Comparison of ENCODE assay signal across 2 cellular contexts in genomic region chr11:70085815-70086769, GRCh38.
TF ChIP-seq lines count a peak whose summit lies in the region.

No MANE protein-coding gene starts in this region.

TF ChIP-seq in GM23338, 12 proteins besides CTCF, POLR2A, EP300 and RAD21 (continued from another document):
- no peak for TF ChIP-seq ETS1 (IDR thresholded peaks at IDR 0.05)
- TF ChIP-seq EZH2 (IDR thresholded peaks at IDR 0.05; ENCODE audit: low read depth, unreplicated experiment), result no peak
- TF ChIP-seq, protein P1, sequence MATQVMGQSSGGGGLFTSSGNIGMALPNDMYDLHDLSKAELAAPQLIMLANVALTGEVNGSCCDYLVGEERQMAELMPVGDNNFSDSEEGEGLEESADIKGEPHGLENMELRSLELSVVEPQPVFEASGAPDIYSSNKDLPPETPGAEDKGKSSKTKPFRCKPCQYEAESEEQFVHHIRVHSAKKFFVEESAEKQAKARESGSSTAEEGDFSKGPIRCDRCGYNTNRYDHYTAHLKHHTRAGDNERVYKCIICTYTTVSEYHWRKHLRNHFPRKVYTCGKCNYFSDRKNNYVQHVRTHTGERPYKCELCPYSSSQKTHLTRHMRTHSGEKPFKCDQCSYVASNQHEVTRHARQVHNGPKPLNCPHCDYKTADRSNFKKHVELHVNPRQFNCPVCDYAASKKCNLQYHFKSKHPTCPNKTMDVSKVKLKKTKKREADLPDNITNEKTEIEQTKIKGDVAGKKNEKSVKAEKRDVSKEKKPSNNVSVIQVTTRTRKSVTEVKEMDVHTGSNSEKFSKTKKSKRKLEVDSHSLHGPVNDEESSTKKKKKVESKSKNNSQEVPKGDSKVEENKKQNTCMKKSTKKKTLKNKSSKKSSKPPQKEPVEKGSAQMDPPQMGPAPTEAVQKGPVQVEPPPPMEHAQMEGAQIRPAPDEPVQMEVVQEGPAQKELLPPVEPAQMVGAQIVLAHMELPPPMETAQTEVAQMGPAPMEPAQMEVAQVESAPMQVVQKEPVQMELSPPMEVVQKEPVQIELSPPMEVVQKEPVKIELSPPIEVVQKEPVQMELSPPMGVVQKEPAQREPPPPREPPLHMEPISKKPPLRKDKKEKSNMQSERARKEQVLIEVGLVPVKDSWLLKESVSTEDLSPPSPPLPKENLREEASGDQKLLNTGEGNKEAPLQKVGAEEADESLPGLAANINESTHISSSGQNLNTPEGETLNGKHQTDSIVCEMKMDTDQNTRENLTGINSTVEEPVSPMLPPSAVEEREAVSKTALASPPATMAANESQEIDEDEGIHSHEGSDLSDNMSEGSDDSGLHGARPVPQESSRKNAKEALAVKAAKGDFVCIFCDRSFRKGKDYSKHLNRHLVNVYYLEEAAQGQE (IDR thresholded peaks at IDR 0.05; ENCODE audit: unreplicated experiment), result no peak
- TF ChIP-seq EZH2phosphoT487 (IDR thresholded peaks at IDR 0.05; ENCODE audit: unreplicated experiment), result no peak
- TF ChIP-seq STAT1 (IDR thresholded peaks at IDR 0.05; ENCODE audit: unreplicated experiment), result no peak
- no peak for TF ChIP-seq ZNF331 (CRISPR knock-in tag; IDR thresholded peaks at IDR 0.05; ENCODE audit: low read depth)
- TF ChIP-seq NANOG (IDR thresholded peaks at IDR 0.05; ENCODE audit: borderline replicate concordance), result no peak
- TF ChIP-seq CREB1 (CRISPR knock-in tag; IDR thresholded peaks at IDR 0.05; ENCODE audit: low read depth), result no peak
- TF ChIP-seq, protein P2, sequence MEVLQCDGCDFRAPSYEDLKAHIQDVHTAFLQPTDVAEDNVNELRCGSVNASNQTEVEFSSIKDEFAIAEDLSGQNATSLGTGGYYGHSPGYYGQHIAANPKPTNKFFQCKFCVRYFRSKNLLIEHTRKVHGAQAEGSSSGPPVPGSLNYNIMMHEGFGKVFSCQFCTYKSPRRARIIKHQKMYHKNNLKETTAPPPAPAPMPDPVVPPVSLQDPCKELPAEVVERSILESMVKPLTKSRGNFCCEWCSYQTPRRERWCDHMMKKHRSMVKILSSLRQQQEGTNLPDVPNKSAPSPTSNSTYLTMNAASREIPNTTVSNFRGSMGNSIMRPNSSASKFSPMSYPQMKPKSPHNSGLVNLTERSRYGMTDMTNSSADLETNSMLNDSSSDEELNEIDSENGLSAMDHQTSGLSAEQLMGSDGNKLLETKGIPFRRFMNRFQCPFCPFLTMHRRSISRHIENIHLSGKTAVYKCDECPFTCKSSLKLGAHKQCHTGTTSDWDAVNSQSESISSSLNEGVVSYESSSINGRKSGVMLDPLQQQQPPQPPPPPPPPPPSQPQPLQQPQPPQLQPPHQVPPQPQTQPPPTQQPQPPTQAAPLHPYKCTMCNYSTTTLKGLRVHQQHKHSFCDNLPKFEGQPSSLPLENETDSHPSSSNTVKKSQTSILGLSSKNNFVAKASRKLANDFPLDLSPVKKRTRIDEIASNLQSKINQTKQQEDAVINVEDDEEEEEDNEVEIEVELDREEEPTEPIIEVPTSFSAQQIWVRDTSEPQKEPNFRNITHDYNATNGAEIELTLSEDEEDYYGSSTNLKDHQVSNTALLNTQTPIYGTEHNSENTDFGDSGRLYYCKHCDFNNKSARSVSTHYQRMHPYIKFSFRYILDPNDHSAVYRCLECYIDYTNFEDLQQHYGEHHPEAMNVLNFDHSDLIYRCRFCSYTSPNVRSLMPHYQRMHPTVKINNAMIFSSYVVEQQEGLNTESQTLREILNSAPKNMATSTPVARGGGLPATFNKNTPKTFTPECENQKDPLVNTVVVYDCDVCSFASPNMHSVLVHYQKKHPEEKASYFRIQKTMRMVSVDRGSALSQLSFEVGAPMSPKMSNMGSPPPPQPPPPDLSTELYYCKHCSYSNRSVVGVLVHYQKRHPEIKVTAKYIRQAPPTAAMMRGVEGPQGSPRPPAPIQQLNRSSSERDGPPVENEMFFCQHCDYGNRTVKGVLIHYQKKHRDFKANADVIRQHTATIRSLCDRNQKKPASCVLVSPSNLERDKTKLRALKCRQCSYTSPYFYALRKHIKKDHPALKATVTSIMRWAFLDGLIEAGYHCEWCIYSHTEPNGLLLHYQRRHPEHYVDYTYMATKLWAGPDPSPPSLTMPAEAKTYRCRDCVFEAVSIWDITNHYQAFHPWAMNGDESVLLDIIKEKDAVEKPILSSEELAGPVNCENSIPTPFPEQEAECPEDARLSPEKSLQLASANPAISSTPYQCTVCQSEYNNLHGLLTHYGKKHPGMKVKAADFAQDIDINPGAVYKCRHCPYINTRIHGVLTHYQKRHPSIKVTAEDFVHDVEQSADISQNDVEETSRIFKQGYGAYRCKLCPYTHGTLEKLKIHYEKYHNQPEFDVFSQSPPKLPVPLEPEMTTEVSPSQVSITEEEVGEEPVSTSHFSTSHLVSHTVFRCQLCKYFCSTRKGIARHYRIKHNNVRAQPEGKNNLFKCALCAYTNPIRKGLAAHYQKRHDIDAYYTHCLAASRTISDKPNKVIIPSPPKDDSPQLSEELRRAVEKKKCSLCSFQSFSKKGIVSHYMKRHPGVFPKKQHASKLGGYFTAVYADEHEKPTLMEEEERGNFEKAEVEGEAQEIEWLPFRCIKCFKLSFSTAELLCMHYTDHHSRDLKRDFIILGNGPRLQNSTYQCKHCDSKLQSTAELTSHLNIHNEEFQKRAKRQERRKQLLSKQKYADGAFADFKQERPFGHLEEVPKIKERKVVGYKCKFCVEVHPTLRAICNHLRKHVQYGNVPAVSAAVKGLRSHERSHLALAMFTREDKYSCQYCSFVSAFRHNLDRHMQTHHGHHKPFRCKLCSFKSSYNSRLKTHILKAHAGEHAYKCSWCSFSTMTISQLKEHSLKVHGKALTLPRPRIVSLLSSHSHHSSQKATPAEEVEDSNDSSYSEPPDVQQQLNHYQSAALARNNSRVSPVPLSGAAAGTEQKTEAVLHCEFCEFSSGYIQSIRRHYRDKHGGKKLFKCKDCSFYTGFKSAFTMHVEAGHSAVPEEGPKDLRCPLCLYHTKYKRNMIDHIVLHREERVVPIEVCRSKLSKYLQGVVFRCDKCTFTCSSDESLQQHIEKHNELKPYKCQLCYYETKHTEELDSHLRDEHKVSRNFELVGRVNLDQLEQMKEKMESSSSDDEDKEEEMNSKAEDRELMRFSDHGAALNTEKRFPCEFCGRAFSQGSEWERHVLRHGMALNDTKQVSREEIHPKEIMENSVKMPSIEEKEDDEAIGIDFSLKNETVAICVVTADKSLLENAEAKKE (CRISPR knock-in tag; IDR thresholded peaks at IDR 0.05), result no peak
- no peak for TF ChIP-seq ZNF114 (CRISPR knock-in tag; IDR thresholded peaks at IDR 0.05)

TF ChIP-seq in liver, 16 proteins besides CTCF, POLR2A, EP300 and RAD21 (continued from another document):
- TF ChIP-seq, protein P3, sequence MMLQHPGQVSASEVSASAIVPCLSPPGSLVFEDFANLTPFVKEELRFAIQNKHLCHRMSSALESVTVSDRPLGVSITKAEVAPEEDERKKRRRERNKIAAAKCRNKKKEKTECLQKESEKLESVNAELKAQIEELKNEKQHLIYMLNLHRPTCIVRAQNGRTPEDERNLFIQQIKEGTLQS (IDR thresholded peaks at IDR 0.05), result no peak
- TF ChIP-seq FOXA2 (IDR thresholded peaks at IDR 0.05) (peak; percentile 23), RXRA (IDR thresholded peaks at IDR 0.05) (peak; percentile 95 to 99), HNF4G (IDR thresholded peaks at IDR 0.05) (no peak), FOXA1 (IDR thresholded peaks at IDR 0.05) (no peak), MAX (IDR thresholded peaks at IDR 0.05) (peak; percentile 82), EGR1 (IDR thresholded peaks at IDR 0.05; ENCODE audit: low read depth in 2 of 2) (no peak), HNF4A (conservative IDR thresholded peaks at IDR 0.05) (peak; percentile 17 to 73), JUND (IDR thresholded peaks at IDR 0.05) (no peak), SP1 (IDR thresholded peaks at IDR 0.05) (peak; percentile 57)
- TF ChIP-seq, protein P1 (IDR thresholded peaks at IDR 0.05), result no peak
TF ChIP-seq in liver: peak in this region for 7.
